Comparison of ENCODE assay signal across 12 cellular contexts in genomic region chr20:35883341-35883777, GRCh38.
A peak's percentile ranks its signal among the peaks of the same experiment; 100 is the strongest.
DNase-seq lines count a peak whose midpoint lies in the region; ATAC-seq and TF ChIP-seq lines count a peak whose summit lies in the region.
"Had no signal": no experiment of that assay in that cellular context is flagged by ENCODE, and none has a peak within 500 bp of the region (broad histone marks: within the 10 kb centered on the region; RNA-seq: fewer than 3 reads in every experiment).

No MANE protein-coding gene starts in this region.

- CTCF ChIA-PET in naive thymus-derived CD4-positive, alpha-beta T cell (lab: Charles Lee) = interaction anchor here (0.6 to 4.0 kb wide), 7 partner anchors 18 to 1790 kb away, joined by 3 to 22 read pairs (median 4); no protein-coding TSS in a partner anchor

- 71 to 77% methylated on average over 6 of the region's 6 CpGs for WGBS in aorta, 2 donors

- intact Hi-C loops in Right ventricle myocardium superior (cut with DNase I) (loop anchor here (10.0 kb wide), 1 partner anchor 139 kb away; the partner anchor contains the start of gene RBM39), aorta (cut with DNase I) (loop anchor here in 1 of 2 donors (10.0 kb wide), 2 partner anchors 109 to 419 kb away; partner anchors contain the start of gene PHF20)
- intact Hi-C loops in naive thymus-derived CD4-positive, alpha-beta T cell (cut with micrococcal nuclease) = loop anchor here in 1 of 2 donors (10.0 kb wide), 1 partner anchor 139 kb away; the partner anchor contains the start of gene RBM39

- no peaks in the 10 kb centered on the region for H3K36me3 ChIP-seq in right atrium auricular region
- no peaks in the 10 kb centered on the region for H3K36me3 ChIP-seq in aorta (ENCODE audit: control insufficient read depth in 1 of 2, insufficient read depth in 2 of 2, low read length in 1 of 2)
- H3K36me3 ChIP-seq in naive thymus-derived CD4-positive, alpha-beta T cell (ENCODE audit: control insufficient read depth in 2 of 3, insufficient read depth in 3 of 3, low read length in 3 of 3) = peaks cover 0 to 15% (median 0%) of the 10 kb centered on the region in 3 experiments

- H3K36me3 Mint-ChIP-seq in nephron (ENCODE audit: low read depth) = peaks cover 11% of the 10 kb centered on the region
- H3K36me3 Mint-ChIP-seq in naive thymus-derived CD4-positive, alpha-beta T cell = peaks cover 0 to 7% (median 0%) of the 10 kb centered on the region in 5 donors
- peaks cover 5% of the 10 kb centered on the region for H3K36me3 Mint-ChIP-seq in glutamatergic neuron (ENCODE audit: unreplicated experiment)

- no peaks in the 10 kb centered on the region for H3K27me3 ChIP-seq in right atrium auricular region
- H3K27me3 ChIP-seq in aorta (ENCODE audit: control insufficient read depth in 1 of 2, insufficient read depth in 2 of 2, low read length in 1 of 2) = no peaks in the 10 kb centered on the region
- no peaks in the 10 kb centered on the region for H3K27me3 ChIP-seq in naive thymus-derived CD4-positive, alpha-beta T cell (ENCODE audit: control insufficient read depth in 2 of 2, insufficient read depth in 2 of 2, low read length in 2 of 2)
- H3K27me3 ChIP-seq: BLaER1 had no signal

- H3K4me1 ChIP-seq in right atrium auricular region (peaks cover 0 to 16% of the 10 kb centered on the region in 2 donors), aorta (ENCODE audit: control insufficient read depth in 1 of 2, insufficient read depth in 2 of 2, low read length in 2 of 2) (no peaks in the 10 kb centered on the region)
- no peaks in the 10 kb centered on the region for H3K4me1 ChIP-seq in naive thymus-derived CD4-positive, alpha-beta T cell (ENCODE audit: control insufficient read depth in 2 of 2, insufficient read depth in 2 of 2, low read length in 2 of 2)
- H3K4me1 ChIP-seq: BLaER1 had no signal

- ATAC-seq in Right ventricle myocardium superior (ENCODE audit: poor library complexity) = no peak
- no peak for ATAC-seq in aorta (ENCODE audit: low FRiP score)
- ATAC-seq in naive thymus-derived CD4-positive, alpha-beta T cell = no peak

- H3K4me1 Mint-ChIP-seq in nephron = peaks cover 7% of the 10 kb centered on the region
- peaks cover 10 to 24% (median 17%) of the 10 kb centered on the region in 7 donors for H3K4me1 Mint-ChIP-seq in naive thymus-derived CD4-positive, alpha-beta T cell
- peaks cover 25% of the 10 kb centered on the region for H3K4me1 Mint-ChIP-seq in glutamatergic neuron (ENCODE audit: low read depth, unreplicated experiment)

- H3K9me3 ChIP-seq in right atrium auricular region (no peaks in the 10 kb centered on the region), aorta (ENCODE audit: control insufficient read depth, low read length) (no peaks in the 10 kb centered on the region)
- no peaks in the 10 kb centered on the region for H3K9me3 ChIP-seq in naive thymus-derived CD4-positive, alpha-beta T cell (ENCODE audit: control insufficient read depth in 2 of 3, low read length in 3 of 3)
- H3K9me3 ChIP-seq: BLaER1 had no signal

- peak overlapping the region; percentile 73 to 90 for H3K27ac ChIP-seq in right atrium auricular region
- H3K27ac ChIP-seq in aorta (ENCODE audit: low read depth in 1 of 2, low read length in 2 of 2) = peak overlapping the region; percentile 61 to 95
- no peak overlapping the region for H3K27ac ChIP-seq in naive thymus-derived CD4-positive, alpha-beta T cell (ENCODE audit: low read depth, low read length)
- H3K27ac ChIP-seq: BLaER1 had no signal

- H3K4me3 ChIP-seq in right atrium auricular region = no peak overlapping the region
- peak overlapping the region; percentile 1 for H3K4me3 ChIP-seq in choroid plexus epithelial cell (ENCODE audit: low read depth, low read length)
- H3K4me3 ChIP-seq in aorta (ENCODE audit: low read length in 2 of 2) = no peak overlapping the region
- no peak overlapping the region for H3K4me3 ChIP-seq in naive thymus-derived CD4-positive, alpha-beta T cell (ENCODE audit: low read length)
- H3K4me3 ChIP-seq: BLaER1 had no signal

- POLR2A ChIA-PET in naive thymus-derived CD4-positive, alpha-beta T cell (lab: Charles Lee) = interaction anchor here (0.8 kb wide), 1 partner anchor 142 kb away, joined by 4 read pairs; the partner anchor contains the start of gene RBM39

- H3K9me3 Mint-ChIP-seq in nephron = no peaks in the 10 kb centered on the region
- H3K9me3 Mint-ChIP-seq in naive thymus-derived CD4-positive, alpha-beta T cell = no peaks in the 10 kb centered on the region
- peaks cover 6% of the 10 kb centered on the region for H3K9me3 Mint-ChIP-seq in glutamatergic neuron (ENCODE audit: unreplicated experiment)

- DNase-seq in right atrium auricular region (ENCODE audit: low spot score) = no peak
- DNase-seq in Right ventricle myocardium superior = no peak
- DNase-seq in choroid plexus epithelial cell (ENCODE audit: low read depth) = no peak
- DNase-seq in aorta = no peak
- DNase-seq in T1000 (lab: John Stamatoyannopoulos, UW) = no peak
- no peak for DNase-seq in naive thymus-derived CD4-positive, alpha-beta T cell
- no peak for DNase-seq in glutamatergic neuron
- DNase-seq: activated CD8-positive, alpha-beta memory T cell treated with anti-CD3 and anti-CD28 coated beads for 24 hours; NCI-H1417; OCI-M1 had no signal

- TF ChIP-seq CTCF in right atrium auricular region (IDR thresholded peaks at IDR 0.05) = no peak
- no peak for TF ChIP-seq CTCF in choroid plexus epithelial cell (conservative IDR thresholded peaks at IDR 0.05; ENCODE audit: low read depth, low read length)
- no peak for TF ChIP-seq CTCF in nephron (IDR thresholded peaks at IDR 0.05; ENCODE audit: unreplicated experiment in 3 of 3)
- TF ChIP-seq CTCF in glutamatergic neuron (IDR thresholded peaks at IDR 0.05; ENCODE audit: partially characterized antibody, unreplicated experiment) = no peak

- H3K27ac Mint-ChIP-seq in nephron (peak overlapping the region; percentile 3 to 50 (median 42)), glutamatergic neuron (ENCODE audit: unreplicated experiment) (no peak overlapping the region)
- peak overlapping the region in 4 of 9 donors; percentile 1 to 74 (median 14) for H3K27ac Mint-ChIP-seq in naive thymus-derived CD4-positive, alpha-beta T cell

- H3K27me3 Mint-ChIP-seq in nephron (ENCODE audit: low read depth) (no peaks in the 10 kb centered on the region), glutamatergic neuron (ENCODE audit: unreplicated experiment) (peaks cover 7% of the 10 kb centered on the region)
- no peaks in the 10 kb centered on the region for H3K27me3 Mint-ChIP-seq in naive thymus-derived CD4-positive, alpha-beta T cell

- H3K4me3 Mint-ChIP-seq in nephron (no peak overlapping the region), glutamatergic neuron (ENCODE audit: unreplicated experiment) (no peak overlapping the region)
- no peak overlapping the region for H3K4me3 Mint-ChIP-seq in naive thymus-derived CD4-positive, alpha-beta T cell
